In genomic region chr22:37807410-37808293, GRCh38 we compare ENCODE assay signal across 8 cellular contexts. TPM values are rescaled to one million over a fixed set of nuclear protein-coding genes. Genes with fewer than 3 reads are reported as not detected.
DNase-seq lines count a peak whose midpoint lies in the region; TF ChIP-seq lines count a peak whose summit lies in the region.

TSS of gene GCAT (plus strand) at chr22:37807934. CDS start at chr22:37807968, 34 bp downstream.

- H3K9me3 ChIP-seq in GM23248 (ENCODE audit: low read depth) = no peaks in the 10 kb centered on the region

- no peaks in the 10 kb centered on the region for H3K27me3 ChIP-seq in GM23248 (replicated peaks; ENCODE audit: insufficient read depth)

- no peaks in the 10 kb centered on the region for H3K36me3 ChIP-seq in GM23248 (ENCODE audit: low read depth)

- H3F3A ChIP-seq in GM23248 (ENCODE audit: insufficient read depth) = peaks cover 14% of the 10 kb centered on the region

- no peaks in the 10 kb centered on the region for H4K20me1 ChIP-seq in GM23248 (ENCODE audit: insufficient read depth)

- H3K9me3 Mint-ChIP-seq in nephron = no peaks in the 10 kb centered on the region

- H3K36me3 Mint-ChIP-seq in nephron (ENCODE audit: low read depth) = no peaks in the 10 kb centered on the region

- in situ Hi-C loops in GM23248 (cut with MboI) = no loop called here

- peaks cover 20% of the 10 kb centered on the region; the same call in 1 of the 2 replicates for H3K79me2 ChIP-seq in GM23248 (ENCODE audit: insufficient read depth)

- 1% methylated on average over 59 to 72 of the region's 73 CpGs for WGBS in GM23248 (ENCODE audit: low coverage in 1 of 2, low lambda C conversion rate in 2 of 2, missing lambda C conversion rate in 2 of 2), 2 experiments

- peak within 1 kb of the TSS; percentile 72 to 90 (median 89) for H3K27ac Mint-ChIP-seq in nephron

- H3K9me2 ChIP-seq in GM23248 (ENCODE audit: insufficient read depth) = no peaks in the 10 kb centered on the region

- H3K27me3 Mint-ChIP-seq in nephron (ENCODE audit: low read depth) = peaks cover 6% of the 10 kb centered on the region

- TF ChIP-seq CTCF in fibroblast of pulmonary artery (IDR thresholded peaks at IDR 0.05; ENCODE audit: low read length, missing control alignments) = no peak
- no peak for TF ChIP-seq CTCF in nephron (IDR thresholded peaks at IDR 0.05; ENCODE audit: unreplicated experiment in 3 of 3)

- H3K4me3 ChIP-seq in GM23248 (peak within 1 kb of the TSS; percentile 76), fibroblast of pulmonary artery (replicated peaks; ENCODE audit: low read depth, low read length) (peak within 1 kb of the TSS; percentile 70)

- peak within 1 kb of the TSS; percentile 78 for H2AFZ ChIP-seq in GM23248

- DNase-seq in DMS79 (lab: John Stamatoyannopoulos, UW) (peak; percentile 60), GM23248 (peak; percentile 99), LoVo (ENCODE audit: low spot score) (peak; percentile 96), SIG-M5 (lab: John Stamatoyannopoulos, UW) (peak; percentile 59), fibroblast of pulmonary artery (ENCODE audit: low read depth) (peak; percentile 96)
- peak; percentile 78 for DNase-seq in activated effector memory CD4-positive, alpha-beta T cell treated with Interleukin-2 at 50 U/mL for 16 hours
- peak; percentile 88 for DNase-seq in stimulated activated naive CD4-positive, alpha-beta T cell treated with Interleukin-2 at 50 U/mL for 16 hours (lab: John Stamatoyannopoulos, UW)

- H3K4me1 ChIP-seq in GM23248 (ENCODE audit: insufficient read depth) = peaks cover 11% of the 10 kb centered on the region

- peak within 1 kb of the TSS; percentile 98 for H3K4me2 ChIP-seq in GM23248 (ENCODE audit: unreplicated experiment)

- peaks cover 23% of the 10 kb centered on the region for H3K4me1 Mint-ChIP-seq in nephron

- peak within 1 kb of the TSS; percentile 93 to 99 (median 97) for H3K4me3 Mint-ChIP-seq in nephron

- H3K27ac ChIP-seq in GM23248 = peak within 1 kb of the TSS; percentile 74

- peak within 1 kb of the TSS; percentile 88 for H3K9ac ChIP-seq in GM23248

RNA-seq across cellular contexts. Expression of gene GCAT, which starts in this region (rescaled TPM):
- 36.1 and 73.7 TPM in 2 replicates for total RNA-seq in GM23248 (2014; rRNA removed; shearing (Covaris generic))
- polyA plus RNA-seq in GM23248 (2016; fragmentation: Nextera tagmentation; extraction: Ambion mirVana) = 31.5 and 35.9 TPM in 2 replicates

Comparison
In these comparisons a context has a peak if more than half of its experiments do, and no peak if none do; other contexts are left out.
1. Peak in every context shown above with its lines: DNase-seq, H3K4me3 ChIP-seq and H3K27ac ChIP-seq.